In the genomic region with DNA sequence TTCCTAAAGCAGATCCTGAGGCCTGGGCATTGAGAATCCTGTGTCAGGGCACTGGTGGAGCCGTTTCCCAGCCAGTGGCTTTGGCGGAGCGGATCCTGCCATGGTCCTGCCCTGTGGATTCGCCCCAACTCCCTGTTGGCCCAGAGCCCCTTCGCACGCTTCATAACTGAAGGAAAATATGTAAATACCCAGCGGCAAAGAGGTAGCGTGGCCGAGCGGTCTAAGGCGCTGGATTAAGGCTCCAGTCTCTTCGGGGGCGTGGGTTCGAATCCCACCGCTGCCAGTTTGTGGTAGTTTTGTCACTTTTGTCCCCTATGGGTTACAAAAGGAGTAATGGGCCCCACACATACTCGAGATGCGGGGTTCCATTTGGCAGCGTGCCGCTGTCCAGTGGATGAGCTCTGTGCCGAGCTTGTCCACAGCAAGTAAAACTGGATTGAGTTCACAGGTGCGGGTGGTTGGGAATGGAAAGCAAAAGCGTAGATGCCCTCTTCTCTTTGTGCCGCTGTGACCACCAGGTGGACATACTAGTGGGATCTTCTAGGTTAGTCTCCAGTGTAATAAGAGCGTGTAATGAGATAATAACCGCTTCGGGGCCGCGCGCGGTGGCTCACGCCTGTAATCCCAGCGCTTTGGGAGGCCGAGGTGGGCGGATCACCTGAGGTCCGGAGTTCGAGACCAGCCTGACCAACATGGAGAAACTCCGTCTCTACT, we compare ENCODE assay signal across 8 cellular contexts. TPM values are rescaled to one million over a fixed set of nuclear protein-coding genes. Genes with fewer than 3 reads are reported as not detected.
DNase-seq lines count a peak whose midpoint lies in the region; ATAC-seq and TF ChIP-seq lines count a peak whose summit lies in the region.

No MANE protein-coding gene starts in this region.

- no peak overlapping the region for H3K56ac ChIP-seq in IMR-90 (ENCODE audit: extremely low read depth, insufficient read depth, low read length)

- in situ Hi-C loops in IMR-90 (cut with MboI; ENCODE audit: low sequenced_read_pairs) = loop anchor here (5.0 to 10.0 kb wide), 2 partner anchors 70 to 383 kb away; a partner anchor contains a TSS

- H4K20me1 ChIP-seq in IMR-90 (ENCODE audit: insufficient read depth, low read length) = peaks cover 12% of the 10 kb centered on the region

- H3K4me1 Mint-ChIP-seq in activated naive CD4-positive, alpha-beta T cell treated with anti-CD3 and anti-CD28 coated beads, Interleukin-2, amount 10 ng/mL, durations not matched to agents 7 days and 5 days = peaks cover 51% of the 10 kb centered on the region

- no peak for TF ChIP-seq POLR2A in IMR-90 (IDR thresholded peaks at IDR 0.05; ENCODE audit: low read depth, low read length)

- no peak overlapping the region; the same call in 1 of the 2 replicates for H4K91ac ChIP-seq in IMR-90 (ENCODE audit: insufficient read depth, low read depth, low read length)

- no peak overlapping the region for H2BK15ac ChIP-seq in IMR-90 (ENCODE audit: low read depth, low read length)

- dilution Hi-C loops in IMR-90 (cut with HindIII; ENCODE audit: low sequenced_read_pairs, unreplicated experiment) = no loop called here

- TF ChIP-seq RAD21 in IMR-90 (IDR thresholded peaks at IDR 0.05; ENCODE audit: low read length) = no peak; the same call in 1 of the 2 replicates

- H3K9ac ChIP-seq in IMR-90 (ENCODE audit: low read depth, low read length) = no peak overlapping the region

- H3K9me3 ChIP-seq in IMR-90 (ENCODE audit: control insufficient read depth, insufficient read depth, low read length) (no peaks in the 10 kb centered on the region), left ventricle myocardium inferior (replicated peaks) (no peaks in the 10 kb centered on the region)

- DNase-seq in AG09319 (ENCODE audit: extremely low read depth, low read depth) (no peak), IMR-90 (peak; percentile 80), left ventricle myocardium inferior (peak; percentile 75), renal cortical epithelial cell (ENCODE audit: low read depth) (peak; percentile 51), hippocampal formation (lab: John Stamatoyannopoulos, UW) (no peak), NCI-H2227 treated with DMSO at 0.1 percent for 48 hours (lab: John Stamatoyannopoulos, UW) (no peak), SHP77 (lab: John Stamatoyannopoulos, UW) (no peak)
- DNase-seq in activated naive CD4-positive, alpha-beta T cell treated with anti-CD3 and anti-CD28 coated beads, Interleukin-2, amount 10 ng/mL, durations not matched to agents 7 days and 5 days = peak; percentile 43

- no peak overlapping the region for H2BK120ac ChIP-seq in IMR-90 (ENCODE audit: low read depth, low read length)

- H3K23ac ChIP-seq in IMR-90 (ENCODE audit: low read depth, low read length) = no peak overlapping the region; the same call in 1 of the 2 replicates

- H3K36me3 Mint-ChIP-seq in activated naive CD4-positive, alpha-beta T cell treated with anti-CD3 and anti-CD28 coated beads, Interleukin-2, amount 10 ng/mL, durations not matched to agents 7 days and 5 days = peaks cover 11% of the 10 kb centered on the region

- peaks cover 2% of the 10 kb centered on the region; the same call in 1 of the 2 replicates for H3K9me1 ChIP-seq in IMR-90 (ENCODE audit: insufficient read depth, low read length)

- no peaks in the 10 kb centered on the region for H3K27me3 ChIP-seq in IMR-90 (ENCODE audit: control insufficient read depth, insufficient read depth, low read length)
- no peaks in the 10 kb centered on the region for H3K27me3 ChIP-seq in left ventricle myocardium inferior (ENCODE audit: low read depth)

- peak overlapping the region; percentile 95 for H3K27ac Mint-ChIP-seq in activated naive CD4-positive, alpha-beta T cell treated with anti-CD3 and anti-CD28 coated beads, Interleukin-2, amount 10 ng/mL, durations not matched to agents 7 days and 5 days

- H4K8ac ChIP-seq in IMR-90 (ENCODE audit: low read depth in 2 of 2, low read length in 2 of 2) = 0 out of 4 replicates have a peak overlapping the region, but pooled peaks of 1 of the 2 experiments have one; percentile 37

- H3K4me3 Mint-ChIP-seq in activated naive CD4-positive, alpha-beta T cell treated with anti-CD3 and anti-CD28 coated beads, Interleukin-2, amount 10 ng/mL, durations not matched to agents 7 days and 5 days = peak overlapping the region; percentile 86

- peak overlapping the region; percentile 91 for H2AFZ ChIP-seq in IMR-90 (replicated peaks; ENCODE audit: low read length, poor library complexity)

- H2BK20ac ChIP-seq in IMR-90 (ENCODE audit: low read depth, low read length) = no peak overlapping the region

- H3K79me1 ChIP-seq in IMR-90 (ENCODE audit: low read depth in 1 of 2, low read length in 2 of 2) = peaks cover 7 to 8% of the 10 kb centered on the region in 2 experiments; a peak in 3 of 4 replicates

- no peaks in the 10 kb centered on the region for H3K36me3 ChIP-seq in IMR-90 (ENCODE audit: control insufficient read depth, insufficient read depth, low read length)
- H3K36me3 ChIP-seq in left ventricle myocardium inferior = no peaks in the 10 kb centered on the region

- peak overlapping the region; percentile 66; the same call in 1 of the 2 replicates for H3K4ac ChIP-seq in IMR-90 (ENCODE audit: low read depth, low read length)

- intact Hi-C loops in IMR-90 (cut with micrococcal nuclease) (loop anchor here (1.0 to 5.0 kb wide), 2 partner anchors 20 to 75 kb away; a partner anchor contains a TSS), left ventricle myocardium inferior (cut with micrococcal nuclease) (no loop called here)

- H2AK9ac ChIP-seq in IMR-90 (replicated peaks; ENCODE audit: low read depth, low read length, poor library complexity) = peak overlapping the region; percentile 37

- H3K4me1 ChIP-seq in IMR-90 (ENCODE audit: control insufficient read depth, insufficient read depth, low read length) (peaks cover 4% of the 10 kb centered on the region), left ventricle myocardium inferior (peaks cover 64% of the 10 kb centered on the region)

- TF ChIP-seq CTCF in AG09319 (IDR thresholded peaks at IDR 0.05; ENCODE audit: low read depth, low read length) (peak; percentile 21; the same call in 1 of the 2 replicates), IMR-90 (conservative IDR thresholded peaks at IDR 0.05; ENCODE audit: low read depth, low read length) (peak; percentile 24; the same call in 1 of the 2 replicates), left ventricle myocardium inferior (IDR thresholded peaks at IDR 0.05; ENCODE audit: borderline replicate concordance) (peak; percentile 41)

- CTCF ChIA-PET in IMR-90 (lab: Yijun Ruan, JAX) = interaction anchor here (0.9 kb wide), 1 partner anchor 14 kb away, joined by 3 read pairs; no protein-coding TSS in a partner anchor
- CTCF ChIA-PET in activated naive CD4-positive, alpha-beta T cell treated with anti-CD3 and anti-CD28 coated beads, Interleukin-2, amount 10 ng/mL, durations not matched to agents 7 days and 5 days (lab: Charles Lee) = interaction anchor here (4.4 kb wide), 1 partner anchor 20 kb away, joined by 22 read pairs; no protein-coding TSS in a partner anchor

- no peak overlapping the region for H3K18ac ChIP-seq in IMR-90 (ENCODE audit: low read depth, low read length)

- POLR2A ChIA-PET in IMR-90 (lab: Charles Lee; ENCODE audit: unreplicated experiment) = no interaction called here

- BruUV-seq in IMR-90 (replicated peaks; lab: Mats Ljungman, UMichigan) = no TSS peak

- H4K5ac ChIP-seq in IMR-90 (ENCODE audit: low read depth, low read length) = no peak overlapping the region

- no peaks in the 10 kb centered on the region for H3K9me3 Mint-ChIP-seq in activated naive CD4-positive, alpha-beta T cell treated with anti-CD3 and anti-CD28 coated beads, Interleukin-2, amount 10 ng/mL, durations not matched to agents 7 days and 5 days

- WGBS in IMR-90 (ENCODE audit: extremely low coverage in 2 of 2, insufficient read length in 1 of 2), 2 experiments = 3% methylated on average over 15 of the region's 37 CpGs; no CpG with 5 or more reads in 1 of the 2 experiments

- no peak overlapping the region for H3K14ac ChIP-seq in IMR-90 (replicated peaks; ENCODE audit: low read depth, low read length)

- H3K4me3 ChIP-seq in IMR-90 (ENCODE audit: insufficient read depth, low read depth, low read length) (peak overlapping the region; percentile 41), left ventricle myocardium inferior (peak overlapping the region; percentile 76)

- H3K27me3 Mint-ChIP-seq in activated naive CD4-positive, alpha-beta T cell treated with anti-CD3 and anti-CD28 coated beads, Interleukin-2, amount 10 ng/mL, durations not matched to agents 7 days and 5 days = peaks cover 31% of the 10 kb centered on the region

- H3K27ac ChIP-seq in IMR-90 (ENCODE audit: insufficient read depth, low read length) = no peak overlapping the region
- H3K27ac ChIP-seq in left ventricle myocardium inferior (replicated peaks) = peak overlapping the region; percentile 97

- H2AK5ac ChIP-seq in IMR-90 (ENCODE audit: low read depth, low read length) = no peak overlapping the region

- peak overlapping the region; percentile 71 for H3K4me2 ChIP-seq in IMR-90 (ENCODE audit: low read depth, low read length)

- peak; percentile 16 for ATAC-seq in IMR-90 (ENCODE audit: low read depth)

- peak overlapping the region; percentile 59 for H2BK5ac ChIP-seq in IMR-90 (ENCODE audit: low read depth, low read length, poor library complexity, severe bottlenecking)

RNA-seq across cellular contexts. Expression of a gene that starts 17.3 kb away (rescaled TPM):
- total RNA-seq in IMR-90 (2012; rRNA removed) (0.54 and 0.83 TPM in 2 replicates), left ventricle myocardium inferior (6.4 TPM), renal cortical epithelial cell (2.8 and 12.7 TPM in 2 replicates)
- polyA plus RNA-seq in IMR-90 (2012; rRNA removed) = 1.0 and 1.3 TPM in 2 replicates
- polyA plus RNA-seq in IMR-90 (2012; cell fraction: cytosol; rRNA removed) = 1.6 and 1.8 TPM in 2 replicates
- 0.76 and 1.6 TPM in 2 replicates for polyA plus RNA-seq in IMR-90 (2012; cell fraction: nucleus; rRNA removed; ENCODE audit: low replicate concordance)

RNA-seq across cellular contexts. Expression of a gene that starts 35.4 kb away (rescaled TPM):
- total RNA-seq in IMR-90 (2012; rRNA removed) (5.9 and 6.9 TPM in 2 replicates), left ventricle myocardium inferior (26.4 TPM), renal cortical epithelial cell (12.8 and 13.7 TPM in 2 replicates)
- 15.7 and 16.9 TPM in 2 replicates for polyA plus RNA-seq in IMR-90 (2012; rRNA removed)
- 9.6 and 12.6 TPM in 2 replicates for polyA plus RNA-seq in IMR-90 (2012; cell fraction: cytosol; rRNA removed)
- 63.1 and 67.0 TPM in 2 replicates for polyA plus RNA-seq in IMR-90 (2012; cell fraction: nucleus; rRNA removed; ENCODE audit: low replicate concordance)

RNA-seq across cellular contexts. Expression of a gene that starts 40.3 kb away (rescaled TPM):
- not detected in 2 replicates for total RNA-seq in IMR-90 (2012; rRNA removed)
- polyA plus RNA-seq in IMR-90 (2012; rRNA removed) = not detected in 2 replicates
- polyA plus RNA-seq in IMR-90 (2012; cell fraction: cytosol; rRNA removed) = not detected in 2 replicates
- not detected in 2 replicates for polyA plus RNA-seq in IMR-90 (2012; cell fraction: nucleus; rRNA removed; ENCODE audit: low replicate concordance)
- not detected for total RNA-seq in left ventricle myocardium inferior
- total RNA-seq in renal cortical epithelial cell = not detected in 2 replicates

RNA-seq across cellular contexts. Expression of a gene that starts 56.0 kb away (rescaled TPM):
- total RNA-seq in IMR-90 (2012; rRNA removed) = 5,432 and 9,350 TPM in 2 replicates
- 4,263 and 4,589 TPM in 2 replicates for polyA plus RNA-seq in IMR-90 (2012; rRNA removed)
- 5,168 and 5,845 TPM in 2 replicates for polyA plus RNA-seq in IMR-90 (2012; cell fraction: cytosol; rRNA removed)
- polyA plus RNA-seq in IMR-90 (2012; cell fraction: nucleus; rRNA removed; ENCODE audit: low replicate concordance) = 1,327 and 2,272 TPM in 2 replicates
- 628 TPM for total RNA-seq in left ventricle myocardium inferior
- total RNA-seq in renal cortical epithelial cell = 2,704 and 4,405 TPM in 2 replicates

RNA-seq across cellular contexts. Expression of a gene that starts 56.7 kb away (rescaled TPM):
- not detected in 2 replicates for total RNA-seq in IMR-90 (2012; rRNA removed)
- not detected in 2 replicates for polyA plus RNA-seq in IMR-90 (2012; rRNA removed)
- polyA plus RNA-seq in IMR-90 (2012; cell fraction: cytosol; rRNA removed) = not detected in 2 replicates
- not detected in 2 replicates for polyA plus RNA-seq in IMR-90 (2012; cell fraction: nucleus; rRNA removed; ENCODE audit: low replicate concordance)
- total RNA-seq in left ventricle myocardium inferior = not detected
- total RNA-seq in renal cortical epithelial cell = not detected in 2 replicates

Comparison
In these comparisons a context has a peak if more than half of its experiments do, and no peak if none do; other contexts are left out.
1. DNase-seq: peak in IMR-90 (single experiment), activated naive CD4-positive, alpha-beta T cell treated with anti-CD3 and anti-CD28 coated beads, Interleukin-2, amount 10 ng/mL, durations not matched to agents 7 days and 5 days (single experiment), left ventricle myocardium inferior (single experiment) and renal cortical epithelial cell (single experiment); none in AG09319 (single experiment), hippocampal formation (0 of 2), NCI-H2227 treated with DMSO at 0.1 percent for 48 hours (single experiment) and SHP77 (0 of 2).
2. Peak in every context shown above with its lines, with median percentiles within 50 percentile points of each other: CTCF ChIP-seq.